ENCODE assay signal across 1 cellular context in the genomic region with DNA sequence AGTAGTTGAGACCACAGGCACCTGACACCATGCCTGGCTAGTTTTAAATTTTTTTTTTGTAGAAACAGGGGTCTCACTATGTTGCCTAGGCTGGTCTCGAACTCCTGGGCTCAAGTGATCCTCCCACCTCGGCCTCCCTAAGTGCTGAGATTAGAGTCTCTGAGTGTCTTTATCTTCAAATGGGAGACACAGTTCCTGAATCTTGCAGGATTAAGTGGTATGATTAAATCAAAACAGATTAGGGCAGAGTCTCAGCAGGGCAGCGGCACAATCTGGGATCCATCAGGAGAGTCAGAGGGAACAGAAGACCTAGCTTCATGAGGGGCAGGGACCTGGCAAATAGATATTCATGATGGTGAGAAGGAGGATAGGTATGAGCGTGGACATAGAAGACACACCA.
TF ChIP-seq lines count a peak whose summit lies in the region.

No MANE protein-coding gene starts in this region.

TF ChIP-seq in HEK293T, 16 proteins besides CTCF, POLR2A, EP300 and RAD21 (continued from another document):
- TF ChIP-seq, protein P1, sequence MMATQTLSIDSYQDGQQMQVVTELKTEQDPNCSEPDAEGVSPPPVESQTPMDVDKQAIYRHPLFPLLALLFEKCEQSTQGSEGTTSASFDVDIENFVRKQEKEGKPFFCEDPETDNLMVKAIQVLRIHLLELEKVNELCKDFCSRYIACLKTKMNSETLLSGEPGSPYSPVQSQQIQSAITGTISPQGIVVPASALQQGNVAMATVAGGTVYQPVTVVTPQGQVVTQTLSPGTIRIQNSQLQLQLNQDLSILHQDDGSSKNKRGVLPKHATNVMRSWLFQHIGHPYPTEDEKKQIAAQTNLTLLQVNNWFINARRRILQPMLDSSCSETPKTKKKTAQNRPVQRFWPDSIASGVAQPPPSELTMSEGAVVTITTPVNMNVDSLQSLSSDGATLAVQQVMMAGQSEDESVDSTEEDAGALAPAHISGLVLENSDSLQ (IDR thresholded peaks at IDR 0.05), result no peak
- TF ChIP-seq TARDBP (IDR thresholded peaks at IDR 0.05), result no peak
- TF ChIP-seq ZNF384 (IDR thresholded peaks at IDR 0.05), result no peak
- TF ChIP-seq SP1 (IDR thresholded peaks at IDR 0.05), result no peak
- TF ChIP-seq BHLHE40 (IDR thresholded peaks at IDR 0.05; ENCODE audit: borderline replicate concordance), result no peak
- TF ChIP-seq HDGF (IDR thresholded peaks at IDR 0.05; ENCODE audit: borderline replicate concordance), result no peak
- no peak for TF ChIP-seq L3MBTL2 (conservative IDR thresholded peaks at IDR 0.05)
- no peak for TF ChIP-seq CTBP1 (IDR thresholded peaks at IDR 0.05; ENCODE audit: borderline replicate concordance)
- TF ChIP-seq FOXM1 (IDR thresholded peaks at IDR 0.05; ENCODE audit: borderline replicate concordance), result no peak
